In the genomic region with DNA sequence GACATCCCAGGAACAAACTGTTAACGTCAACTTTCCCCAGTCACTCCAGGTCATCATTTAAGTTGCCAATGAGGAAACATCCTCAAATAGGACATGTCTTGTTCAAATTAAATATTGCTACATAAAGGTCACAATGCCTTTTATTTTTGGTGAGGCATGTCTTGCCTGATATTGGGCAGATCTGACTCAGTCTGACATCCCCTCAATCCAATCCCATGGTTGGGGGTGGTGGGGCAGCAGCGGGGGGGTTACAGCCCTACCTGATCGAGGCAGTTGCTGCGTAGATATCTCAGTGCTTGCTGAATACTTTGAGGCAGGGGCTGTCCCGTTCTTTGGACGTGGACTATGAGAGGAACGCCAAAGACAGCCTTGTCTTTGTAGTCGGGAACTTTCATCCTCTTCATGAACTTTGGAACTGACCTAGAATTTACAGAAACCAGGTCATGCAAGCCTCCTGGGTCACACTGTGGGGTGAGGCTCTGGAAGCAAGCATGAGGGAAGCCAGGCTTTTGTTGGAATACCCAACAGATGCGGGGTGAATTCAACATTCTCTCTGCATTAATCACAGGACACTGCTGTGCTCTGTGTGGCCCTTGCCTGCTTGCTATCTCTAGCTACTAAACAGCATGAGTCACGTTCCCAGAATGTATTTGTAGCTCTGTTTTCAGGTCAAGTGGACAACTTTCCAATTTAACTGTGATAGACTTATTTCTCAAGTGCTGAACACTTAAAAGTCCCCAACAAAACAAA, we compare ENCODE assay signal across 1 cellular context.
TF ChIP-seq lines count a peak whose summit lies in the region.

No MANE protein-coding gene starts in this region.

TF ChIP-seq in HepG2, 621 proteins besides CTCF, POLR2A, EP300 and RAD21 (continued from another document and continues in another):
- TF ChIP-seq SETDB1 (CRISPR knock-in tag; IDR thresholded peaks at IDR 0.05; ENCODE audit: borderline replicate concordance) (no peak), AGO1 (IDR thresholded peaks at IDR 0.05; ENCODE audit: low read depth, low read length, poor library complexity, severe bottlenecking) (no peak), GMEB2 (CRISPR knock-in tag; IDR thresholded peaks at IDR 0.05; ENCODE audit: low read depth) (no peak), ZNF792 (CRISPR knock-in tag; IDR thresholded peaks at IDR 0.05) (peak; percentile 89; the same call in 1 of the 2 replicates), RBFOX2 (IDR thresholded peaks at IDR 0.05; ENCODE audit: low read depth, low read length) (no peak), ZNF580 (CRISPR knock-in tag; IDR thresholded peaks at IDR 0.05; ENCODE audit: borderline replicate concordance, low read depth) (peak; percentile 87; the same call in 1 of the 2 replicates), PRDM10 (CRISPR knock-in tag; IDR thresholded peaks at IDR 0.05; ENCODE audit: low read depth) (0 out of 2 replicates have a peak, but pooled peaks have one; percentile 46), BHLHE40 (IDR thresholded peaks at IDR 0.05; ENCODE audit: low read length) (peak; percentile 75), TRIM24 (CRISPR knock-in tag; IDR thresholded peaks at IDR 0.05) (peak; percentile 49; the same call in 1 of the 2 replicates), ZBTB39 (CRISPR knock-in tag; IDR thresholded peaks at IDR 0.05) (peak; percentile 77; the same call in 1 of the 2 replicates), ZBTB7B (CRISPR knock-in tag; IDR thresholded peaks at IDR 0.05) (peak; percentile 83), ZMYM4 (CRISPR knock-in tag; IDR thresholded peaks at IDR 0.05) (peak; percentile 96), ATM (IDR thresholded peaks at IDR 0.05; ENCODE audit: borderline replicate concordance) (no peak), HMGXB4 (CRISPR knock-in tag; IDR thresholded peaks at IDR 0.05; ENCODE audit: borderline replicate concordance in 1 of 2, low read depth in 1 of 2) (peak in 1 of 2 experiments; percentile 19; a peak in 2 of 4 replicates), ZNF205 (CRISPR knock-in tag; IDR thresholded peaks at IDR 0.05) (peak; percentile 94), LCORL (IDR thresholded peaks at IDR 0.05) (peak; percentile 76; the same call in 1 of the 2 replicates), LCORL (CRISPR knock-in tag; IDR thresholded peaks at IDR 0.05) (peak; percentile 97), ZNF230 (CRISPR knock-in tag; IDR thresholded peaks at IDR 0.05) (no peak), FOSL2 (CRISPR knock-in tag; IDR thresholded peaks at IDR 0.05) (peak; percentile 100), ZNF276 (CRISPR knock-in tag; IDR thresholded peaks at IDR 0.05; ENCODE audit: low read depth) (no peak), ZNF124 (CRISPR knock-in tag; IDR thresholded peaks at IDR 0.05) (peak; percentile 65; the same call in 1 of the 2 replicates), SMYD3 (CRISPR knock-in tag; IDR thresholded peaks at IDR 0.05) (0 out of 2 replicates have a peak, but pooled peaks have one; percentile 15), ETV5 (CRISPR knock-in tag; IDR thresholded peaks at IDR 0.05; ENCODE audit: borderline replicate concordance) (peak; percentile 72; the same call in 1 of the 2 replicates)
- TF ChIP-seq, protein P1, sequence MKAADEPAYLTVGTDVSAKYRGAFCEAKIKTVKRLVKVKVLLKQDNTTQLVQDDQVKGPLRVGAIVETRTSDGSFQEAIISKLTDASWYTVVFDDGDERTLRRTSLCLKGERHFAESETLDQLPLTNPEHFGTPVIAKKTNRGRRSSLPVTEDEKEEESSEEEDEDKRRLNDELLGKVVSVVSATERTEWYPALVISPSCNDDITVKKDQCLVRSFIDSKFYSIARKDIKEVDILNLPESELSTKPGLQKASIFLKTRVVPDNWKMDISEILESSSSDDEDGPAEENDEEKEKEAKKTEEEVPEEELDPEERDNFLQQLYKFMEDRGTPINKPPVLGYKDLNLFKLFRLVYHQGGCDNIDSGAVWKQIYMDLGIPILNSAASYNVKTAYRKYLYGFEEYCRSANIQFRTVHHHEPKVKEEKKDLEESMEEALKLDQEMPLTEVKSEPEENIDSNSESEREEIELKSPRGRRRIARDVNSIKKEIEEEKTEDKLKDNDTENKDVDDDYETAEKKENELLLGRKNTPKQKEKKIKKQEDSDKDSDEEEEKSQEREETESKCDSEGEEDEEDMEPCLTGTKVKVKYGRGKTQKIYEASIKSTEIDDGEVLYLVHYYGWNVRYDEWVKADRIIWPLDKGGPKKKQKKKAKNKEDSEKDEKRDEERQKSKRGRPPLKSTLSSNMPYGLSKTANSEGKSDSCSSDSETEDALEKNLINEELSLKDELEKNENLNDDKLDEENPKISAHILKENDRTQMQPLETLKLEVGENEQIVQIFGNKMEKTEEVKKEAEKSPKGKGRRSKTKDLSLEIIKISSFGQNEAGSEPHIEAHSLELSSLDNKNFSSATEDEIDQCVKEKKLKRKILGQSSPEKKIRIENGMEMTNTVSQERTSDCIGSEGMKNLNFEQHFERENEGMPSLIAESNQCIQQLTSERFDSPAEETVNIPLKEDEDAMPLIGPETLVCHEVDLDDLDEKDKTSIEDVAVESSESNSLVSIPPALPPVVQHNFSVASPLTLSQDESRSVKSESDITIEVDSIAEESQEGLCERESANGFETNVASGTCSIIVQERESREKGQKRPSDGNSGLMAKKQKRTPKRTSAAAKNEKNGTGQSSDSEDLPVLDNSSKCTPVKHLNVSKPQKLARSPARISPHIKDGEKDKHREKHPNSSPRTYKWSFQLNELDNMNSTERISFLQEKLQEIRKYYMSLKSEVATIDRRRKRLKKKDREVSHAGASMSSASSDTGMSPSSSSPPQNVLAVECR (CRISPR knock-in tag; IDR thresholded peaks at IDR 0.05; ENCODE audit: borderline replicate concordance), result peak; percentile 62; the same call in 1 of the 2 replicates
- TF ChIP-seq, protein P2, sequence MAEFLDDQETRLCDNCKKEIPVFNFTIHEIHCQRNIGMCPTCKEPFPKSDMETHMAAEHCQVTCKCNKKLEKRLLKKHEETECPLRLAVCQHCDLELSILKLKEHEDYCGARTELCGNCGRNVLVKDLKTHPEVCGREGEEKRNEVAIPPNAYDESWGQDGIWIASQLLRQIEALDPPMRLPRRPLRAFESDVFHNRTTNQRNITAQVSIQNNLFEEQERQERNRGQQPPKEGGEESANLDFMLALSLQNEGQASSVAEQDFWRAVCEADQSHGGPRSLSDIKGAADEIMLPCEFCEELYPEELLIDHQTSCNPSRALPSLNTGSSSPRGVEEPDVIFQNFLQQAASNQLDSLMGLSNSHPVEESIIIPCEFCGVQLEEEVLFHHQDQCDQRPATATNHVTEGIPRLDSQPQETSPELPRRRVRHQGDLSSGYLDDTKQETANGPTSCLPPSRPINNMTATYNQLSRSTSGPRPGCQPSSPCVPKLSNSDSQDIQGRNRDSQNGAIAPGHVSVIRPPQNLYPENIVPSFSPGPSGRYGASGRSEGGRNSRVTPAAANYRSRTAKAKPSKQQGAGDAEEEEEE (CRISPR knock-in tag; IDR thresholded peaks at IDR 0.05; ENCODE audit: borderline replicate concordance), result no peak
- TF ChIP-seq, protein P3, sequence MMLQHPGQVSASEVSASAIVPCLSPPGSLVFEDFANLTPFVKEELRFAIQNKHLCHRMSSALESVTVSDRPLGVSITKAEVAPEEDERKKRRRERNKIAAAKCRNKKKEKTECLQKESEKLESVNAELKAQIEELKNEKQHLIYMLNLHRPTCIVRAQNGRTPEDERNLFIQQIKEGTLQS (CRISPR knock-in tag; IDR thresholded peaks at IDR 0.05), result peak; percentile 93
- TF ChIP-seq, protein P4, sequence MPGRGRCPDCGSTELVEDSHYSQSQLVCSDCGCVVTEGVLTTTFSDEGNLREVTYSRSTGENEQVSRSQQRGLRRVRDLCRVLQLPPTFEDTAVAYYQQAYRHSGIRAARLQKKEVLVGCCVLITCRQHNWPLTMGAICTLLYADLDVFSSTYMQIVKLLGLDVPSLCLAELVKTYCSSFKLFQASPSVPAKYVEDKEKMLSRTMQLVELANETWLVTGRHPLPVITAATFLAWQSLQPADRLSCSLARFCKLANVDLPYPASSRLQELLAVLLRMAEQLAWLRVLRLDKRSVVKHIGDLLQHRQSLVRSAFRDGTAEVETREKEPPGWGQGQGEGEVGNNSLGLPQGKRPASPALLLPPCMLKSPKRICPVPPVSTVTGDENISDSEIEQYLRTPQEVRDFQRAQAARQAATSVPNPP (CRISPR knock-in tag; IDR thresholded peaks at IDR 0.05), result 0 out of 2 replicates have a peak, but pooled peaks have one; percentile 28
- TF ChIP-seq, protein P5, sequence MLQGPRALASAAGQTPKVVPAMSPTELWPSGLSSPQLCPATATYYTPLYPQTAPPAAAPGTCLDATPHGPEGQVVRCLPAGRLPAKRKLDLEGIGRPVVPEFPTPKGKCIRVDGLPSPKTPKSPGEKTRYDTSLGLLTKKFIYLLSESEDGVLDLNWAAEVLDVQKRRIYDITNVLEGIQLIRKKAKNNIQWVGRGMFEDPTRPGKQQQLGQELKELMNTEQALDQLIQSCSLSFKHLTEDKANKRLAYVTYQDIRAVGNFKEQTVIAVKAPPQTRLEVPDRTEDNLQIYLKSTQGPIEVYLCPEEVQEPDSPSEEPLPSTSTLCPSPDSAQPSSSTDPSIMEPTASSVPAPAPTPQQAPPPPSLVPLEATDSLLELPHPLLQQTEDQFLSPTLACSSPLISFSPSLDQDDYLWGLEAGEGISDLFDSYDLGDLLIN (CRISPR knock-in tag; IDR thresholded peaks at IDR 0.05; ENCODE audit: borderline replicate concordance), result no peak
